In genomic region chr7:155426543-155427410, GRCh38 we compare ENCODE assay signal across 17 cellular contexts. TPM values are rescaled to one million over a fixed set of nuclear protein-coding genes. Genes with fewer than 3 reads are reported as not detected.
A peak's percentile ranks its signal among the peaks of the same experiment; 100 is the strongest.
DNase-seq lines count a peak whose midpoint lies in the region; ATAC-seq and TF ChIP-seq lines count a peak whose summit lies in the region.
"Had no signal": no experiment of that assay in that cellular context is flagged by ENCODE, and none has a peak within 500 bp of the region (broad histone marks: within the 10 kb centered on the region; RNA-seq: fewer than 3 reads in every experiment).

No MANE protein-coding gene starts in this region.

- no peaks in the 10 kb centered on the region for H3K9me3 ChIP-seq in MG63

- no peaks in the 10 kb centered on the region for H3K36me3 Mint-ChIP-seq in activated CD4-positive, alpha-beta T cell treated with anti-CD3 and anti-CD28 coated beads, Interleukin-2, amount 10 ng/mL, durations not matched to agents 24 days and 14 days (ENCODE audit: low read depth)

- H3K36me3 ChIP-seq in MG63 = no peaks in the 10 kb centered on the region

- in situ Hi-C loops in ACHN (cut with HindIII; ENCODE audit: low pct_ligation_motif_present, low pct_unique_long_range_greater_than_20kb, low sequenced_read_pairs) = no loop called here

- no peak for ATAC-seq in HG03457 (IDR thresholded peaks at IDR 0.05; ENCODE audit: unreplicated experiment)
- no peak for ATAC-seq in HG02623 (IDR thresholded peaks at IDR 0.05; ENCODE audit: unreplicated experiment)

- no peak overlapping the region for H3K4me3 ChIP-seq in choroid plexus epithelial cell (ENCODE audit: low read depth, low read length)
- H3K4me3 ChIP-seq in MG63 = no peak overlapping the region

- H3K27me3 ChIP-seq in MG63 = no peaks in the 10 kb centered on the region

- DNase-seq in ACHN (peak; percentile 24), H4 (ENCODE audit: low spot score) (peak; percentile 39), choroid plexus epithelial cell (ENCODE audit: low read depth) (peak; percentile 5), myocyte (ENCODE audit: low read depth) (peak; percentile 30), MG63 (no peak)
- no peak for DNase-seq in activated CD4-positive, alpha-beta T cell treated with anti-CD3 and anti-CD28 coated beads, Interleukin-2, amount 10 ng/mL, durations not matched to agents 24 days and 14 days
- DNase-seq: C1 segment of cervical spinal cord, H9, MV-4-11, NCI-H187, NCI-H2227 treated with DMSO at 0.1 percent for 48 hours, NCI-H510A treated with DMSO at 0.1 percent for 48 hours, NCI-H82, OCI-M1 had no signal

- intact Hi-C loops in activated CD4-positive, alpha-beta T cell treated with anti-CD3 and anti-CD28 coated beads, Interleukin-2, amount 10 ng/mL, durations not matched to agents 24 days and 14 days (cut with micrococcal nuclease) = no loop called here

- no peak overlapping the region for H3K4me3 Mint-ChIP-seq in activated CD4-positive, alpha-beta T cell treated with anti-CD3 and anti-CD28 coated beads, Interleukin-2, amount 10 ng/mL, durations not matched to agents 24 days and 14 days
- H3K4me3 Mint-ChIP-seq: H9 had no signal

- H3K27ac Mint-ChIP-seq in activated CD4-positive, alpha-beta T cell treated with anti-CD3 and anti-CD28 coated beads, Interleukin-2, amount 10 ng/mL, durations not matched to agents 24 days and 14 days = no peak overlapping the region

- no peaks in the 10 kb centered on the region for H3K9me3 Mint-ChIP-seq in activated CD4-positive, alpha-beta T cell treated with anti-CD3 and anti-CD28 coated beads, Interleukin-2, amount 10 ng/mL, durations not matched to agents 24 days and 14 days
- H3K9me3 Mint-ChIP-seq: H9 had no signal

- TF ChIP-seq CTCF in choroid plexus epithelial cell (conservative IDR thresholded peaks at IDR 0.05; ENCODE audit: low read depth, low read length) = no peak

- peaks cover 5% of the 10 kb centered on the region for H3K27me3 Mint-ChIP-seq in activated CD4-positive, alpha-beta T cell treated with anti-CD3 and anti-CD28 coated beads, Interleukin-2, amount 10 ng/mL, durations not matched to agents 24 days and 14 days

- H3K4me1 Mint-ChIP-seq in activated CD4-positive, alpha-beta T cell treated with anti-CD3 and anti-CD28 coated beads, Interleukin-2, amount 10 ng/mL, durations not matched to agents 24 days and 14 days = no peaks in the 10 kb centered on the region

RNA-seq across cellular contexts. Expression of gene EN2, which starts 31.2 kb away (rescaled TPM):
- 0.16 and 0.29 TPM in 2 replicates for total RNA-seq in H4 (2014; rRNA removed; shearing (Covaris generic))
- 0.91 and 1.7 TPM in 2 replicates for total RNA-seq in myocyte
- polyA plus RNA-seq in myocyte (2012) = 0.82 TPM
- total RNA-seq in activated CD4-positive, alpha-beta T cell treated with anti-CD3 and anti-CD28 coated beads, Interleukin-2, amount 10 ng/mL, durations not matched to agents 24 days and 14 days = not detected in 2 replicates
- 1.6 and 1.7 TPM in 2 replicates for total RNA-seq in MG63 (2014; rRNA removed; shearing (Covaris generic); ENCODE audit: low replicate concordance)
- total RNA-seq: G401 had no signal

Comparison
In these comparisons a context has a peak if more than half of its experiments do, and no peak if none do; other contexts are left out.
1. DNase-seq: peak in ACHN (single experiment), H4 (single experiment), choroid plexus epithelial cell (single experiment) and myocyte (single experiment); none in activated CD4-positive, alpha-beta T cell treated with anti-CD3 and anti-CD28 coated beads, Interleukin-2, amount 10 ng/mL, durations not matched to agents 24 days and 14 days (single experiment) and MG63 (single experiment).